ENCODE assay signal across 27 cellular contexts in genomic region chr11:41446107-41446506, GRCh38. TPM values are rescaled to one million over a fixed set of nuclear protein-coding genes. Genes with fewer than 3 reads are reported as not detected.
DNase-seq lines count a peak whose midpoint lies in the region; ATAC-seq, FAIRE-seq and TF ChIP-seq lines count a peak whose summit lies in the region.
"Had no signal": no experiment of that assay in that cellular context is flagged by ENCODE, and none has a peak within 500 bp of the region (broad histone marks: within the 10 kb centered on the region; RNA-seq: fewer than 3 reads in every experiment).

No MANE protein-coding gene starts in this region.

- no peaks in the 10 kb centered on the region for H3K9me3 ChIP-seq in astrocyte (ENCODE audit: insufficient read depth, low read depth, low read length)
- H3K9me3 ChIP-seq: MG63 had no signal

- H3K4me1 Mint-ChIP-seq in astrocyte (ENCODE audit: low read depth, unreplicated experiment) (peaks cover 26% of the 10 kb centered on the region), T-cell (no peaks in the 10 kb centered on the region)
- H3K4me1 Mint-ChIP-seq: CD14-positive monocyte had no signal

- FAIRE-seq in astrocyte (lab: Jason Lieb, UNC): no peak
- FAIRE-seq: A204.1, GM18507 had no signal

- no peaks in the 10 kb centered on the region for H4K20me1 ChIP-seq in astrocyte (ENCODE audit: insufficient read depth, low read length)

- POLR2A ChIA-PET in T-cell (lab: Charles Lee): no interaction called here

- peaks cover 14% of the 10 kb centered on the region for H3K4me1 ChIP-seq in astrocyte (ENCODE audit: insufficient read depth, low read length)

- H3K9ac ChIP-seq in astrocyte (ENCODE audit: low read length): no peak overlapping the region

- no peak overlapping the region for H3K27ac ChIP-seq in astrocyte (ENCODE audit: low read depth, low read length)
- H3K27ac ChIP-seq: PC-9, RWPE1, SK-N-MC had no signal

- no peak overlapping the region for H3K27ac Mint-ChIP-seq in astrocyte (ENCODE audit: unreplicated experiment)
- H3K27ac Mint-ChIP-seq in T-cell: no peak overlapping the region
- H3K27ac Mint-ChIP-seq: B cell, CD14-positive monocyte had no signal

- DNase-seq in ACHN (peak; percentile 79), HPDE6-E6E7 (ENCODE audit: extremely low spot score) (peak; percentile 14), astrocyte (ENCODE audit: low read depth) (peak; percentile 26), kidney glomerular epithelial cell (lab: John Stamatoyannopoulos, UW) (peak; percentile 11), NCI-H2029 treated with DMSO at 0.1 percent for 48 hours (lab: John Stamatoyannopoulos, UW) (no peak), T-cell (no peak)
- DNase-seq in activated CD4-positive, alpha-beta T cell treated with anti-CD3 and anti-CD28 coated beads for 4 hours: no peak
- DNase-seq: DMS53, GDM1, H7, Kasumi-1, MG63, NCI-H1048, NCI-H1436, NCI-H1930, NCI-H226, NCI-H510A treated with DMSO at 0.1 percent for 48 hours, NCI-H774, PC-9, SHP77 treated with DMSO at 0.1 percent for 48 hours had no signal

- no peaks in the 10 kb centered on the region for H3K79me2 ChIP-seq in astrocyte (ENCODE audit: insufficient read depth, low read length)

- no peak overlapping the region for H2AFZ ChIP-seq in astrocyte (ENCODE audit: low read depth, low read length)
- H2AFZ ChIP-seq: PC-9 had no signal

- in situ Hi-C loops in ACHN (cut with HindIII; ENCODE audit: low pct_ligation_motif_present, low pct_unique_long_range_greater_than_20kb, low sequenced_read_pairs): loop anchor here (25.0 kb wide), 1 partner anchor 209 kb away; no protein-coding TSS in a partner anchor

- H3K4me3 Mint-ChIP-seq in astrocyte (ENCODE audit: unreplicated experiment): no peak overlapping the region
- H3K4me3 Mint-ChIP-seq in T-cell: no peak overlapping the region
- H3K4me3 Mint-ChIP-seq: B cell, CD14-positive monocyte had no signal

- CTCF ChIA-PET in T-cell (lab: Charles Lee): no interaction called here

- no peak overlapping the region for H3K4me3 ChIP-seq in astrocyte (ENCODE audit: insufficient read depth, low read depth, low read length)
- H3K4me3 ChIP-seq: MG63, PC-9, SK-N-MC had no signal

- H3K9me3 Mint-ChIP-seq in astrocyte (ENCODE audit: unreplicated experiment) (no peaks in the 10 kb centered on the region), T-cell (peaks cover 0 to 15% (median 4%) of the 10 kb centered on the region in 3 donors)

- H3K27me3 ChIP-seq in astrocyte (ENCODE audit: insufficient read depth, low read length): no peaks in the 10 kb centered on the region
- H3K27me3 ChIP-seq: MG63 had no signal

- no peak for TF ChIP-seq CTCF in astrocyte (IDR thresholded peaks at IDR 0.05; ENCODE audit: insufficient read depth, low read depth, low read length)

- no peaks in the 10 kb centered on the region for H3K36me3 ChIP-seq in astrocyte (ENCODE audit: insufficient read depth, low read length)
- H3K36me3 ChIP-seq: MG63 had no signal

- H3K36me3 Mint-ChIP-seq in astrocyte (ENCODE audit: low read depth, unreplicated experiment): no peaks in the 10 kb centered on the region
- no peaks in the 10 kb centered on the region for H3K36me3 Mint-ChIP-seq in T-cell
- H3K36me3 Mint-ChIP-seq: CD14-positive monocyte had no signal

- ATAC-seq in T-cell (replicated peaks in 1 of 4): no peak
- no peak for ATAC-seq in GM21529 (IDR thresholded peaks at IDR 0.05; ENCODE audit: unreplicated experiment)

- H3K27me3 Mint-ChIP-seq in astrocyte (ENCODE audit: low read depth, unreplicated experiment): no peaks in the 10 kb centered on the region
- H3K27me3 Mint-ChIP-seq in T-cell: no peaks in the 10 kb centered on the region
- H3K27me3 Mint-ChIP-seq: B cell had no signal

- H3K4me2 ChIP-seq in astrocyte (ENCODE audit: low read length): peak overlapping the region; percentile 28
- H3K4me2 ChIP-seq: PC-9 had no signal

RNA-seq across cellular contexts. Expression of gene LRRC4C, which starts 13.3 kb away (rescaled TPM):
- total RNA-seq in astrocyte (9.0 and 15.3 TPM in 2 replicates), T-cell (not detected)
- total RNA-seq: PC-9 had no signal

Comparison
In these comparisons a context has a peak if more than half of its experiments do, and no peak if none do; other contexts are left out.
1. DNase-seq: peak in ACHN (single experiment), HPDE6-E6E7 (single experiment), astrocyte (single experiment) and kidney glomerular epithelial cell (single experiment); none in NCI-H2029 treated with DMSO at 0.1 percent for 48 hours (single experiment), T-cell (0 of 34) and activated CD4-positive, alpha-beta T cell treated with anti-CD3 and anti-CD28 coated beads for 4 hours (0 of 2).
2. RNA of gene LRRC4C, which starts 13.3 kb away (total RNA-seq): 9.0 to 15.3 TPM in astrocyte; not detected in T-cell; every median in the first group is over 10 times any median in the second.